9 cellular contexts compared by ENCODE assay signal in the genomic region with DNA sequence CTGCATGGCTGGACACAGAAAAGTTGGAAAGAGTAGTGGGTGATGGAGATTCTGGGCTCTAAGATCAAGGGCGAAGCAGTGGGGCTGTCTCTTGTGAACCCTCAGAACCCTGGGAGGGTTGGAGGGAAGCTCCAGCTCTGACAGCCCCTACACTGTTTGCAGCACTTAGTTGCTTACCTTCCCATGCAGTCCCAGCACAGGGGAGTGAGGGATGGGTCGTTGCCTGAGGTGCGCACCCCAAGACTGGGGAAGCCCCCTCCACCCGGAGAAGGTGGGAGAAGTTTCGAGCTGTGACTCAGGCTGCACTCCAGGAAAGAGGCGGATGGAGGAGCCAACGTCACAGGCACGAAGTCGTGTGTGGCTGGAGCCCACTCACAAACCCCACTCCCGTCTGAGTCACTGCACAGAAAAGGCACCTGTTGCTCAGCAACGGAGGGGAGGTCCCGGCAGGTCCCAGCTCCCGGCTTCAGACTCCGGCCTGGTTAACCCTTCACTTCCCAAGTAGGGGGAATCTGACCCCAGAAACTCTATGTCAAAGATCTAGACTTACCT.
DNase-seq lines count a peak whose midpoint lies in the region; ATAC-seq, FAIRE-seq and TF ChIP-seq lines count a peak whose summit lies in the region.
"Had no signal": no experiment of that assay in that cellular context is flagged by ENCODE, and none has a peak within 500 bp of the region (broad histone marks: within the 10 kb centered on the region; RNA-seq: fewer than 3 reads in every experiment).

No MANE protein-coding gene starts in this region.

- H3K9me3 Mint-ChIP-seq in CD8-positive, alpha-beta T cell = no peaks in the 10 kb centered on the region

- no peaks in the 10 kb centered on the region for H3K9me3 ChIP-seq in CD8-positive, alpha-beta T cell (ENCODE audit: low read length)
- H3K9me3 ChIP-seq in osteoblast (ENCODE audit: low read depth, low read length) (no peaks in the 10 kb centered on the region), small intestine (ENCODE audit: control insufficient read depth, low read depth) (no peaks in the 10 kb centered on the region)

- CTCF ChIA-PET in CD8-positive, alpha-beta T cell (lab: Charles Lee) = no interaction called here

- no peak overlapping the region for H3K27ac Mint-ChIP-seq in CD8-positive, alpha-beta T cell

- POLR2A ChIA-PET in CD8-positive, alpha-beta T cell (lab: Charles Lee) = no interaction called here

- no peaks in the 10 kb centered on the region for H3K79me2 ChIP-seq in osteoblast (ENCODE audit: insufficient read depth, low read length)

- no peaks in the 10 kb centered on the region for H3K4me1 ChIP-seq in CD8-positive, alpha-beta T cell (ENCODE audit: insufficient read depth, low read length)
- peaks cover 10% of the 10 kb centered on the region for H3K4me1 ChIP-seq in osteoblast (ENCODE audit: insufficient read depth, low read length)
- no peaks in the 10 kb centered on the region for H3K4me1 ChIP-seq in small intestine (ENCODE audit: control insufficient read depth in 2 of 2, insufficient read depth in 1 of 2, low read depth in 1 of 2, low read length in 1 of 2)

- peak; percentile 29 for ATAC-seq in CD8-positive, alpha-beta T cell
- no peak for ATAC-seq in GM21786 (IDR thresholded peaks at IDR 0.05; ENCODE audit: unreplicated experiment)

- TF ChIP-seq CTCF in CD8-positive, alpha-beta T cell (IDR thresholded peaks at IDR 0.05) = no peak
- TF ChIP-seq CTCF in cardiac fibroblast (IDR thresholded peaks at IDR 0.05; ENCODE audit: low read depth, low read length) (no peak), osteoblast (IDR thresholded peaks at IDR 0.05; ENCODE audit: extremely low read depth, low read depth, low read length) (no peak)

- no peaks in the 10 kb centered on the region for H3K4me1 Mint-ChIP-seq in CD8-positive, alpha-beta T cell (ENCODE audit: low read depth)

- H3K4me2 ChIP-seq in osteoblast (ENCODE audit: insufficient read depth, low read length) = peak overlapping the region; percentile 22

- H3K27me3 ChIP-seq in CD8-positive, alpha-beta T cell (ENCODE audit: insufficient read depth, low read length) = no peaks in the 10 kb centered on the region
- H3K27me3 ChIP-seq in osteoblast (ENCODE audit: insufficient read depth, low read length) = no peaks in the 10 kb centered on the region
- peaks cover 0 to 3% of the 10 kb centered on the region in 2 donors for H3K27me3 ChIP-seq in small intestine (ENCODE audit: control insufficient read depth in 2 of 2, insufficient read depth in 2 of 2, low read length in 2 of 2)

- intact Hi-C loops in CD8-positive, alpha-beta T cell (cut with DNase I, micrococcal nuclease) = no loop called here

- no peaks in the 10 kb centered on the region for H4K20me1 ChIP-seq in osteoblast (ENCODE audit: insufficient read depth, low read length)

- H3K27me3 Mint-ChIP-seq in CD8-positive, alpha-beta T cell (ENCODE audit: low read depth) = peaks cover 23% of the 10 kb centered on the region

- no peak for FAIRE-seq in small intestine (lab: Jason Lieb, UNC)

- WGBS in small intestine, 3 donors = 5 to 7% (median 6%) methylated on average over 12 to 14 of the region's 14 CpGs

- H3K36me3 ChIP-seq in CD8-positive, alpha-beta T cell (ENCODE audit: insufficient read depth, low read length) = no peaks in the 10 kb centered on the region
- H3K36me3 ChIP-seq in osteoblast (ENCODE audit: insufficient read depth, low read length) (no peaks in the 10 kb centered on the region), small intestine (ENCODE audit: control insufficient read depth in 2 of 2, insufficient read depth in 2 of 2, low read length in 2 of 2) (no peaks in the 10 kb centered on the region)

- H3K4me3 ChIP-seq in CD8-positive, alpha-beta T cell (ENCODE audit: low read depth, low read length) = no peak overlapping the region
- H3K4me3 ChIP-seq in cardiac fibroblast (replicated peaks in 1 of 2; ENCODE audit: low read depth in 2 of 2, low read length in 2 of 2) = no peak overlapping the region
- no peak overlapping the region for H3K4me3 ChIP-seq in osteoblast (ENCODE audit: insufficient read depth, low read length)
- H3K4me3 ChIP-seq in small intestine (ENCODE audit: low read depth in 1 of 2, low read length in 2 of 2) = no peak overlapping the region

- H3K4me3 Mint-ChIP-seq in CD8-positive, alpha-beta T cell = no peak overlapping the region

- H3K27ac ChIP-seq in CD8-positive, alpha-beta T cell (ENCODE audit: low read depth, low read length) = no peak overlapping the region
- H3K27ac ChIP-seq in osteoblast (ENCODE audit: low read depth, low read length) (no peak overlapping the region), small intestine (ENCODE audit: low read depth in 1 of 2, low read length in 1 of 2) (no peak overlapping the region)

- no peak for DNase-seq in CD8-positive, alpha-beta T cell
- DNase-seq in RPMI7951 (ENCODE audit: low read depth) = peak; percentile 86
- peak; percentile 1 to 3 for DNase-seq in cardiac fibroblast (ENCODE audit: low read depth in 2 of 2)
- no peak for DNase-seq in osteoblast (ENCODE audit: insufficient read length, low spot score, missing footprints)
- DNase-seq in NCI-H1694 (lab: John Stamatoyannopoulos, UW) = no peak
- no peak for DNase-seq in small intestine
- DNase-seq in medulla oblongata (ENCODE audit: extremely low spot score) = no peak
- DNase-seq: left cardiac atrium had no signal

- no peak overlapping the region for H2AFZ ChIP-seq in osteoblast (ENCODE audit: low read length)

- no peaks in the 10 kb centered on the region for H3K36me3 Mint-ChIP-seq in CD8-positive, alpha-beta T cell

Comparison
In these comparisons a context has a peak if more than half of its experiments do, and no peak if none do; other contexts are left out.
1. DNase-seq: peak in RPMI7951 (single experiment) and cardiac fibroblast (2 of 2); none in CD8-positive, alpha-beta T cell (0 of 7), osteoblast (single experiment), NCI-H1694 (single experiment), small intestine (single experiment) and medulla oblongata (single experiment).